ENCODE assay signal across 1 cellular context in genomic region chr4:120000591-120001296, GRCh38.
TF ChIP-seq lines count a peak whose summit lies in the region.

No MANE protein-coding gene starts in this region.

TF ChIP-seq in HEK293, 187 proteins besides CTCF, POLR2A, EP300 and RAD21 (continued from another document and continues in another):
- TF ChIP-seq ZNF398 (tag by site-specific recombination; IDR thresholded peaks at IDR 0.05) (peak; percentile 19; the same call in 1 of the 2 replicates), ZSCAN4 (tag by site-specific recombination; IDR thresholded peaks at IDR 0.05) (no peak), KLF9 (tag by site-specific recombination; IDR thresholded peaks at IDR 0.05; ENCODE audit: low read depth) (no peak), ZBTB44 (tag by site-specific recombination; IDR thresholded peaks at IDR 0.05) (no peak), ZNF37A (tag by site-specific recombination; IDR thresholded peaks at IDR 0.05) (no peak), SCRT1 (tag by site-specific recombination; IDR thresholded peaks at IDR 0.05; ENCODE audit: borderline replicate concordance) (0 out of 2 replicates have a peak, but pooled peaks have one; percentile 27), SALL2 (tag by site-specific recombination; IDR thresholded peaks at IDR 0.05; ENCODE audit: borderline replicate concordance) (no peak), ZFP3 (tag by site-specific recombination; IDR thresholded peaks at IDR 0.05; ENCODE audit: low read depth) (no peak), PRDM1 (tag by site-specific recombination; IDR thresholded peaks at IDR 0.05) (no peak), ZSCAN16 (tag by site-specific recombination; IDR thresholded peaks at IDR 0.05) (no peak), ZBTB49 (tag by site-specific recombination; IDR thresholded peaks at IDR 0.05; ENCODE audit: low read depth) (no peak), ZNF514 (tag by site-specific recombination; IDR thresholded peaks at IDR 0.05) (no peak), ZNF148 (tag by site-specific recombination; IDR thresholded peaks at IDR 0.05; ENCODE audit: borderline replicate concordance) (no peak), ZNF155 (tag by site-specific recombination; IDR thresholded peaks at IDR 0.05) (no peak), INSM2 (tag by site-specific recombination; IDR thresholded peaks at IDR 0.05) (0 out of 2 replicates have a peak, but pooled peaks have one; percentile 65), ZNF19 (tag by site-specific recombination; IDR thresholded peaks at IDR 0.05; ENCODE audit: low read depth) (no peak), ZNF704 (tag by site-specific recombination; IDR thresholded peaks at IDR 0.05) (no peak), ZNF157 (tag by site-specific recombination; IDR thresholded peaks at IDR 0.05) (no peak), KLF16 (tag by site-specific recombination; IDR thresholded peaks at IDR 0.05) (no peak), ZSCAN23 (tag by site-specific recombination; IDR thresholded peaks at IDR 0.05) (0 out of 2 replicates have a peak, but pooled peaks have one; percentile 27), KLF17 (tag by site-specific recombination; IDR thresholded peaks at IDR 0.05) (no peak), PRDM4 (tag by site-specific recombination; IDR thresholded peaks at IDR 0.05) (no peak; the same call in 1 of the 2 replicates), ZNF544 (tag by site-specific recombination; IDR thresholded peaks at IDR 0.05) (no peak), ZNF362 (tag by site-specific recombination; IDR thresholded peaks at IDR 0.05) (no peak), ZNF23 (tag by site-specific recombination; IDR thresholded peaks at IDR 0.05; ENCODE audit: borderline replicate concordance) (no peak), ZNF202 (tag by site-specific recombination; IDR thresholded peaks at IDR 0.05; ENCODE audit: borderline replicate concordance) (no peak), SP2 (tag by site-specific recombination; IDR thresholded peaks at IDR 0.05) (no peak), ZNF16 (tag by site-specific recombination; IDR thresholded peaks at IDR 0.05; ENCODE audit: low read depth) (no peak), PBX3 (CRISPR knock-in tag; IDR thresholded peaks at IDR 0.05) (no peak), KLF8 (tag by site-specific recombination; IDR thresholded peaks at IDR 0.05) (no peak), ZBTB20 (tag by site-specific recombination; IDR thresholded peaks at IDR 0.05) (no peak), ZNF571 (tag by site-specific recombination; IDR thresholded peaks at IDR 0.05) (no peak)
